29 cellular contexts compared by ENCODE assay signal in the genomic region with DNA sequence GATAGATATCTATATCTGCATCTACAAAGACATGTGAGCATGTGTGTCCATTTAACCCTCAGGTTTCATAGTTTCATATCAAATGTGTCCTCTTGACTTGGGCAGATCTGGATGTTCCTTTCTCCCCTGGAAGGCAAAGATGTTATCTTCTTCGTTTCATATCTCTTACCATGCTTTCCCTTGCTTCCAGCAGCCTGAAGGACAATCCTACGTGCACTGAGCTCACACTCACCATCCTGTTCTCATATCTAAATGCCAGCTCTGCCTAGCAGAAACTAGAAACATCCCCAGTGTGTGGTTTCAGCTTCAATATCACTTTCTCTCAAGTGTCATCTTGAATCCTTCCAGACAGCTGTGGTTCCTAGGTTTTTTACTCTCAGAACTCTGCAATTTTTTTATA.
"Had no signal": no experiment of that assay in that cellular context is flagged by ENCODE, and none has a peak within 500 bp of the region (broad histone marks: within the 10 kb centered on the region; RNA-seq: fewer than 3 reads in every experiment).

No MANE protein-coding gene starts in this region.

- H3K27me3 ChIP-seq: ascending aorta had no signal

- H3K4me2 ChIP-seq: PC-9 had no signal

- H3K9me3 Mint-ChIP-seq: activated CD4-positive, alpha-beta memory T cell treated with anti-CD3 and anti-CD28 coated beads for 36 hours had no signal

- H3K4me1 ChIP-seq: ascending aorta had no signal

- H2AFZ ChIP-seq: PC-9 had no signal

- H3K27ac ChIP-seq: ascending aorta, PC-9, RWPE1 had no signal

- ATAC-seq: Right ventricle myocardium inferior had no signal

- DNase-seq: activated CD4-positive, alpha-beta memory T cell treated with anti-CD3 and anti-CD28 coated beads for 36 hours; activated CD4-positive, alpha-beta T cell treated with anti-CD3 and anti-CD28 coated beads, Interleukin-2, amount 50 U/mL, for 1 hour; activated CD8-positive, alpha-beta memory T cell treated with anti-CD3 and anti-CD28 coated beads, Interleukin-2, amount 50 U/mL, for 4 hours; activated gamma-delta T cell; activated naive CD4-positive, alpha-beta T cell treated with Interleukin-2 at 50 U/mL for 16 hours; activated T-cell treated with anti-CD3 and anti-CD28 coated beads for 4 hours; activated T-cell treated with anti-CD3 and anti-CD28 coated beads, Interleukin-2, amount 50 U/mL, for 48 hours; amygdala; Karpas-422; KBM-7; NCI-H1048; NCI-H1105 treated with DMSO at 0.1 percent for 48 hours; NCI-H1436; NCI-H1694; NCI-H1930; NCI-H2081 treated with DMSO at 0.1 percent for 48 hours; NCI-H226; NCI-H446 treated with DMSO at 0.1 percent for 48 hours; NCI-H524; NCI-H69; NCI-H82; PC-9; SIG-M5; T1000 had no signal

- H3K27ac Mint-ChIP-seq: activated CD4-positive, alpha-beta memory T cell treated with anti-CD3 and anti-CD28 coated beads for 36 hours; activated naive CD8-positive, alpha-beta T cell; activated T-helper 2 cell treated with anti-CD3 and anti-CD28 coated beads, Interferon-gamma antibody, Interleukin-2, Interleukin-4, amounts not matched to agents 10 μg/mL and 5 μg/mL and 100 μg/mL, durations not matched to agents 14 hours and 24 hours and 36 hours had no signal

- H3K4me3 ChIP-seq: ascending aorta, PC-9 had no signal

- H3K9me3 ChIP-seq: ascending aorta had no signal
